Comparison of ENCODE assay signal across 1 cellular context in the genomic region with DNA sequence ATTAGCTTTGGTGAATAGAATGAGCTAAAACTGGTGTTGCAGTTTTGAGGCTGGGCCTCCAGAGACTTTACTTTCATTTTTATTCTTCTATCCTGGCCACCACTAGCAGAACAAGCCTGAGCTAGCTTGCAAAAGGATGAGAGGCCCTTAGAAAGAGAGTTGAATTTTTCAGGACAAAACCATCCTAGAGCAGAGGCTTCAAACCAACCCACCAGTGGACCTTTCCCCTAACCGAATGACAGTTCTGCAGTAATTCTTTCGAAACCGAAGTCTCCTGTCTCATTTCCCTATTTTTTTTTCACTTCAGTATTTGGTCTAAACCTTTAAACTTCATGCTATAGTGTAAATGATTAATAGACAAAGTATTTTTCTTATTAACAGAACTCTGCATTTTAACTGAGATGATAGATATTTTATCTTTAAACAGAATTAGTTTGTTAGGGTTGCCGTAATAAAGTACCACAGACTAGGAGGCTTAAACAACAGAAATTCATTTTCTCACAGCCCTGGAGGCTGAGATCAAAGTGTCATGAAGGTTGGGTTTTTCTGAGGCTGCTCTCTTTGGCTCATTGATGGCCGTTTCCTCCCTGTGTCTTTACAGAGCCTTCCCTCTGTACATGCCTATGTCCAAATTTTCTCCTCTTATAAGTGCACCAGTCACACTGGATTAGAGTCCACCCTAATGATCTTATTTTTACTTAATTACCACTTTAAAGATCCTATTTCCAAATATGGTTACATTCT.
TF ChIP-seq lines count a peak whose summit lies in the region.

No MANE protein-coding gene starts in this region.

TF ChIP-seq in GM12878, 131 proteins besides CTCF, POLR2A, EP300 and RAD21 (continued from another document):
- no peak for TF ChIP-seq NFXL1 (IDR thresholded peaks at IDR 0.05; ENCODE audit: borderline replicate concordance)
- TF ChIP-seq HDAC6 (IDR thresholded peaks at IDR 0.05; ENCODE audit: unreplicated experiment): no peak
- TF ChIP-seq POLR2AphosphoS2 (IDR thresholded peaks at IDR 0.05; ENCODE audit: low read depth, low read length): no peak
- no peak for TF ChIP-seq POU2F2 (IDR thresholded peaks at IDR 0.05; ENCODE audit: borderline replicate concordance, low read depth, low read length)
- TF ChIP-seq NR2F1 (conservative IDR thresholded peaks at IDR 0.05): no peak
- TF ChIP-seq NFYA (IDR thresholded peaks at IDR 0.05; ENCODE audit: borderline replicate concordance, low read depth, low read length): no peak
- TF ChIP-seq, protein P1, sequence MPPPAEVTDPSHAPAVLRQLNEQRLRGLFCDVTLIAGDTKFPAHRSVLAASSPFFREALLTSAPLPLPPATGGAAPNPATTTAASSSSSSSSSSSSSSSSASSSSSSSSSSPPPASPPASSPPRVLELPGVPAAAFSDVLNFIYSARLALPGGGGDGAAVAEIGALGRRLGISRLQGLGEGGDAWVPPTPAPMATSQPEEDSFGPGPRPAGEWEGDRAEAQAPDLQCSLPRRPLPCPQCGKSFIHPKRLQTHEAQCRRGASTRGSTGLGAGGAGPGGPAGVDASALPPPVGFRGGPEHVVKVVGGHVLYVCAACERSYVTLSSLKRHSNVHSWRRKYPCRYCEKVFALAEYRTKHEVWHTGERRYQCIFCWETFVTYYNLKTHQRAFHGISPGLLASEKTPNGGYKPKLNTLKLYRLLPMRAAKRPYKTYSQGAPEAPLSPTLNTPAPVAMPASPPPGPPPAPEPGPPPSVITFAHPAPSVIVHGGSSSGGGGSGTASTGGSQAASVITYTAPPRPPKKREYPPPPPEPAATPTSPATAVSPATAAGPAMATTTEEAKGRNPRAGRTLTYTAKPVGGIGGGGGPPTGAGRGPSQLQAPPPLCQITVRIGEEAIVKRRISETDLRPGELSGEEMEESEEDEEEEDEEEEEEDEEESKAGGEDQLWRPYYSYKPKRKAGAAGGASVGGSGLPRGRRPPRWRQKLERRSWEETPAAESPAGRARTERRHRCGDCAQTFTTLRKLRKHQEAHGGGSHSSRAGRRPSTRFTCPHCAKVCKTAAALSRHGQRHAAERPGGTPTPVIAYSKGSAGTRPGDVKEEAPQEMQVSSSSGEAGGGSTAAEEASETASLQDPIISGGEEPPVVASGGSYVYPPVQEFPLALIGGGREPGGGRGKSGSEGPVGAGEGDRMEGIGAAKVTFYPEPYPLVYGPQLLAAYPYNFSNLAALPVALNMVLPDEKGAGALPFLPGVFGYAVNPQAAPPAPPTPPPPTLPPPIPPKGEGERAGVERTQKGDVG (CRISPR knock-in tag; IDR thresholded peaks at IDR 0.05): no peak
- peak in 1 of 2 experiments; percentile 10; a peak in 1 of 4 replicates for TF ChIP-seq BHLHE40 (IDR thresholded peaks at IDR 0.05; ENCODE audit: borderline replicate concordance in 1 of 2, low read depth in 2 of 2, low read length in 1 of 2)
- no peak for TF ChIP-seq IKZF2 (IDR thresholded peaks at IDR 0.05)
- TF ChIP-seq ZNF217 (IDR thresholded peaks at IDR 0.05): no peak
- no peak for TF ChIP-seq HCFC1 (IDR thresholded peaks at IDR 0.05; ENCODE audit: low read length)
- TF ChIP-seq IRF3 (IDR thresholded peaks at IDR 0.05): no peak
- no peak for TF ChIP-seq JUNB (IDR thresholded peaks at IDR 0.05)
- TF ChIP-seq, protein P2, sequence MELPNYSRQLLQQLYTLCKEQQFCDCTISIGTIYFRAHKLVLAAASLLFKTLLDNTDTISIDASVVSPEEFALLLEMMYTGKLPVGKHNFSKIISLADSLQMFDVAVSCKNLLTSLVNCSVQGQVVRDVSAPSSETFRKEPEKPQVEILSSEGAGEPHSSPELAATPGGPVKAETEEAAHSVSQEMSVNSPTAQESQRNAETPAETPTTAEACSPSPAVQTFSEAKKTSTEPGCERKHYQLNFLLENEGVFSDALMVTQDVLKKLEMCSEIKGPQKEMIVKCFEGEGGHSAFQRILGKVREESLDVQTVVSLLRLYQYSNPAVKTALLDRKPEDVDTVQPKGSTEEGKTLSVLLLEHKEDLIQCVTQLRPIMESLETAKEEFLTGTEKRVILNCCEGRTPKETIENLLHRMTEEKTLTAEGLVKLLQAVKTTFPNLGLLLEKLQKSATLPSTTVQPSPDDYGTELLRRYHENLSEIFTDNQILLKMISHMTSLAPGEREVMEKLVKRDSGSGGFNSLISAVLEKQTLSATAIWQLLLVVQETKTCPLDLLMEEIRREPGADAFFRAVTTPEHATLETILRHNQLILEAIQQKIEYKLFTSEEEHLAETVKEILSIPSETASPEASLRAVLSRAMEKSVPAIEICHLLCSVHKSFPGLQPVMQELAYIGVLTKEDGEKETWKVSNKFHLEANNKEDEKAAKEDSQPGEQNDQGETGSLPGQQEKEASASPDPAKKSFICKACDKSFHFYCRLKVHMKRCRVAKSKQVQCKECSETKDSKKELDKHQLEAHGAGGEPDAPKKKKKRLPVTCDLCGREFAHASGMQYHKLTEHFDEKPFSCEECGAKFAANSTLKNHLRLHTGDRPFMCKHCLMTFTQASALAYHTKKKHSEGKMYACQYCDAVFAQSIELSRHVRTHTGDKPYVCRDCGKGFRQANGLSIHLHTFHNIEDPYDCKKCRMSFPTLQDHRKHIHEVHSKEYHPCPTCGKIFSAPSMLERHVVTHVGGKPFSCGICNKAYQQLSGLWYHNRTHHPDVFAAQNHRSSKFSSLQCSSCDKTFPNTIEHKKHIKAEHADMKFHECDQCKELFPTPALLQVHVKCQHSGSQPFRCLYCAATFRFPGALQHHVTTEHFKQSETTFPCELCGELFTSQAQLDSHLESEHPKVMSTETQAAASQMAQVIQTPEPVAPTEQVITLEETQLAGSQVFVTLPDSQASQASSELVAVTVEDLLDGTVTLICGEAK (IDR thresholded peaks at IDR 0.05; ENCODE audit: borderline replicate concordance): no peak
- no peak for TF ChIP-seq YBX1 (IDR thresholded peaks at IDR 0.05)
- no peak for TF ChIP-seq EZH2 (IDR thresholded peaks at IDR 0.05; ENCODE audit: borderline replicate concordance, control insufficient read depth, low read depth, low read length)
- no peak for TF ChIP-seq CEBPB (IDR thresholded peaks at IDR 0.05; ENCODE audit: borderline replicate concordance in 1 of 2, low read depth in 2 of 2, low read length in 2 of 2)
- TF ChIP-seq CHD2 (IDR thresholded peaks at IDR 0.05; ENCODE audit: borderline replicate concordance, low read depth, low read length): no peak
- TF ChIP-seq GABPA (IDR thresholded peaks at IDR 0.05; ENCODE audit: low read depth): no peak
- TF ChIP-seq ZNF384 (IDR thresholded peaks at IDR 0.05; ENCODE audit: borderline replicate concordance, low read depth, low read length): no peak
- no peak for TF ChIP-seq RELA (IDR thresholded peaks at IDR 0.05; ENCODE audit: borderline replicate concordance, partially characterized antibody)
- no peak for TF ChIP-seq REST (IDR thresholded peaks at IDR 0.05; ENCODE audit: low read depth, low read length)
- no peak for TF ChIP-seq EED (IDR thresholded peaks at IDR 0.05; ENCODE audit: low read depth)
- TF ChIP-seq SPI1 (IDR thresholded peaks at IDR 0.05; ENCODE audit: borderline replicate concordance, insufficient read depth, low read depth, low read length): peak; percentile 90
- no peak for TF ChIP-seq ZZZ3 (IDR thresholded peaks at IDR 0.05; ENCODE audit: control insufficient read depth, insufficient read length, low read depth)
- no peak for TF ChIP-seq MEF2A (IDR thresholded peaks at IDR 0.05; ENCODE audit: insufficient read depth, low read depth, low read length)
- 0 out of 2 replicates have a peak, but pooled peaks have one; percentile 25 for TF ChIP-seq TCF7 (IDR thresholded peaks at IDR 0.05; ENCODE audit: borderline replicate concordance)
- TF ChIP-seq BMI1 (IDR thresholded peaks at IDR 0.05; ENCODE audit: borderline replicate concordance): no peak
- TF ChIP-seq PAX5 (IDR thresholded peaks at IDR 0.05; ENCODE audit: borderline replicate concordance, low read depth, low read length): no peak
- TF ChIP-seq IRF4 (IDR thresholded peaks at IDR 0.05; ENCODE audit: low read depth, low read length): 0 out of 2 replicates have a peak, but pooled peaks have one; percentile 49
- TF ChIP-seq ETV6 (conservative IDR thresholded peaks at IDR 0.05 in 1 of 2, IDR thresholded peaks at IDR 0.05 in 1 of 2; ENCODE audit: borderline replicate concordance in 1 of 2, low read depth in 1 of 2): no peak
- no peak for TF ChIP-seq PAX8 (IDR thresholded peaks at IDR 0.05)
- peak; percentile 57 for TF ChIP-seq RUNX3 (IDR thresholded peaks at IDR 0.05; ENCODE audit: low read length)
- TF ChIP-seq HDGF (IDR thresholded peaks at IDR 0.05): no peak
- TF ChIP-seq, protein P3, sequence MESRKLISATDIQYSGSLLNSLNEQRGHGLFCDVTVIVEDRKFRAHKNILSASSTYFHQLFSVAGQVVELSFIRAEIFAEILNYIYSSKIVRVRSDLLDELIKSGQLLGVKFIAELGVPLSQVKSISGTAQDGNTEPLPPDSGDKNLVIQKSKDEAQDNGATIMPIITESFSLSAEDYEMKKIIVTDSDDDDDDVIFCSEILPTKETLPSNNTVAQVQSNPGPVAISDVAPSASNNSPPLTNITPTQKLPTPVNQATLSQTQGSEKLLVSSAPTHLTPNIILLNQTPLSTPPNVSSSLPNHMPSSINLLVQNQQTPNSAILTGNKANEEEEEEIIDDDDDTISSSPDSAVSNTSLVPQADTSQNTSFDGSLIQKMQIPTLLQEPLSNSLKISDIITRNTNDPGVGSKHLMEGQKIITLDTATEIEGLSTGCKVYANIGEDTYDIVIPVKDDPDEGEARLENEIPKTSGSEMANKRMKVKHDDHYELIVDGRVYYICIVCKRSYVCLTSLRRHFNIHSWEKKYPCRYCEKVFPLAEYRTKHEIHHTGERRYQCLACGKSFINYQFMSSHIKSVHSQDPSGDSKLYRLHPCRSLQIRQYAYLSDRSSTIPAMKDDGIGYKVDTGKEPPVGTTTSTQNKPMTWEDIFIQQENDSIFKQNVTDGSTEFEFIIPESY (IDR thresholded peaks at IDR 0.05): no peak
- TF ChIP-seq BRCA1 (IDR thresholded peaks at IDR 0.05; ENCODE audit: low read depth, low read length): no peak
